2 cellular contexts compared by ENCODE assay signal in genomic region chr1:23695667-23696066, GRCh38.
TF ChIP-seq lines count a peak whose summit lies in the region.

No MANE protein-coding gene starts in this region.

TF ChIP-seq in SK-N-SH, 30 proteins besides CTCF, POLR2A, EP300 and RAD21 (continued from another document):
- TF ChIP-seq TEAD4 (IDR thresholded peaks at IDR 0.05; ENCODE audit: borderline replicate concordance, insufficient read depth) (no peak), RCOR1 (IDR thresholded peaks at IDR 0.05; ENCODE audit: low read length) (no peak), USF2 (IDR thresholded peaks at IDR 0.05; ENCODE audit: borderline replicate concordance, low read depth, low read length) (no peak), MXI1 (IDR thresholded peaks at IDR 0.05; ENCODE audit: low read depth, low read length) (no peak), RXRA (IDR thresholded peaks at IDR 0.05; ENCODE audit: borderline replicate concordance, low read depth) (no peak), FOXJ3 (CRISPR knock-in tag; IDR thresholded peaks at IDR 0.05) (no peak), NFIC (IDR thresholded peaks at IDR 0.05; ENCODE audit: borderline replicate concordance) (no peak), ELF1 (IDR thresholded peaks at IDR 0.05) (no peak), USF1 (IDR thresholded peaks at IDR 0.05; ENCODE audit: borderline replicate concordance, low read depth) (no peak)
- TF ChIP-seq, protein P1, sequence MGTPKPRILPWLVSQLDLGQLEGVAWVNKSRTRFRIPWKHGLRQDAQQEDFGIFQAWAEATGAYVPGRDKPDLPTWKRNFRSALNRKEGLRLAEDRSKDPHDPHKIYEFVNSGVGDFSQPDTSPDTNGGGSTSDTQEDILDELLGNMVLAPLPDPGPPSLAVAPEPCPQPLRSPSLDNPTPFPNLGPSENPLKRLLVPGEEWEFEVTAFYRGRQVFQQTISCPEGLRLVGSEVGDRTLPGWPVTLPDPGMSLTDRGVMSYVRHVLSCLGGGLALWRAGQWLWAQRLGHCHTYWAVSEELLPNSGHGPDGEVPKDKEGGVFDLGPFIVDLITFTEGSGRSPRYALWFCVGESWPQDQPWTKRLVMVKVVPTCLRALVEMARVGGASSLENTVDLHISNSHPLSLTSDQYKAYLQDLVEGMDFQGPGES (IDR thresholded peaks at IDR 0.05; ENCODE audit: low read depth, low read length) = no peak

TF ChIP-seq in SK-N-SH treated with all-trans-retinoic acid at 6 μM for 48 hours, 23 proteins besides CTCF, POLR2A, EP300 and RAD21 (continued from another document):
- TF ChIP-seq POU6F1 (CRISPR knock-in tag; IDR thresholded peaks at IDR 0.05; ENCODE audit: borderline replicate concordance, low read depth) = no peak
- no peak for TF ChIP-seq ZNF8 (CRISPR knock-in tag; IDR thresholded peaks at IDR 0.05)
- TF ChIP-seq BACH2 (CRISPR knock-in tag; IDR thresholded peaks at IDR 0.05; ENCODE audit: borderline replicate concordance) = no peak
- TF ChIP-seq ZNF565 (CRISPR knock-in tag; conservative IDR thresholded peaks at IDR 0.05; ENCODE audit: low read depth) = no peak
- TF ChIP-seq RARB (CRISPR knock-in tag; IDR thresholded peaks at IDR 0.05) = no peak
- TF ChIP-seq ESRRG (CRISPR knock-in tag; IDR thresholded peaks at IDR 0.05) = no peak
- TF ChIP-seq ZFP3 (CRISPR knock-in tag; IDR thresholded peaks at IDR 0.05) = no peak
